17 cellular contexts compared by ENCODE assay signal in the genomic region with DNA sequence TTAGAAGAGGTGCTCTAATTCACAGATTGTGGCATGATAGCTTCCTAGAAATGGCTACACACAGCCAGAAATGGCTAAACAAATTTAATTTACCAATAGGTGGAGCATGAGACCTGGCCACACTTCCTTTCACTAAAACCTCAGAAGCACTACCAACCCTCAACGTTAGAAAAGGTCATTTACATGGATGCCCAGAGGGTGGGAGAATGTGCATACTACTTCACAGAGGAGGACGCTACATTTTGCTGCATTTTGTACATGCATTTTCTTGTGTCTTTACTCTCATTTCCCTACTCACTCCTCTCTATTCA. TPM values are rescaled to one million over a fixed set of nuclear protein-coding genes. Genes with fewer than 3 reads are reported as not detected.
DNase-seq lines count a peak whose midpoint lies in the region; ATAC-seq, FAIRE-seq and TF ChIP-seq lines count a peak whose summit lies in the region.
"Had no signal": no experiment of that assay in that cellular context is flagged by ENCODE, and none has a peak within 500 bp of the region (broad histone marks: within the 10 kb centered on the region; RNA-seq: fewer than 3 reads in every experiment).

No MANE protein-coding gene starts in this region.

- TF ChIP-seq POLR2A in K562 (conservative IDR thresholded peaks at IDR 0.05) = no peak

- DNase-seq in DND-41 (peak; percentile 19), K562 (ENCODE audit: extremely low read depth in 1 of 4, low spot score in 3 of 4) (no peak), HUDEP-2 (lab: John Stamatoyannopoulos, UW; ENCODE audit: unreplicated experiment in 76 of 76) (no peak), iPS-NIHi7 (ENCODE audit: extremely low spot score) (no peak), NCI-H1048 (lab: John Stamatoyannopoulos, UW) (no peak)
- no peak for DNase-seq in stimulated activated CD4-positive, alpha-beta T cell treated with anti-CD3 and anti-CD28 coated beads, Interleukin-4, amount 100 ng/mL, for 1 hour
- DNase-seq: Caco-2, endodermal cell, hippocampal formation, NCI-H1694 treated with DMSO at 0.1 percent for 48 hours had no signal

- no peaks in the 10 kb centered on the region for H3K36me3 ChIP-seq in DND-41 (ENCODE audit: insufficient read depth, low read length)
- H3K36me3 ChIP-seq in Loucy (ENCODE audit: insufficient read depth, low read length) = no peaks in the 10 kb centered on the region
- H3K36me3 ChIP-seq in K562 (ENCODE audit: control insufficient read depth, insufficient read depth, low read length) = no peaks in the 10 kb centered on the region
- H3K36me3 ChIP-seq in muscle layer of duodenum (ENCODE audit: control insufficient read depth in 1 of 2, insufficient read depth in 2 of 2, low read length in 2 of 2) = no peaks in the 10 kb centered on the region
- H3K36me3 ChIP-seq: ascending aorta, suprapubic skin had no signal

- TF ChIP-seq RAD21 in K562 (CRISPR knock-in tag; conservative IDR thresholded peaks at IDR 0.05 in 1 of 2, IDR thresholded peaks at IDR 0.05 in 1 of 2) = no peak

- peak overlapping the region; percentile 59 for H2AFZ ChIP-seq in DND-41 (ENCODE audit: low read depth, low read length)
- peak overlapping the region; percentile 92 for H2AFZ ChIP-seq in Loucy (ENCODE audit: low read length)
- no peak overlapping the region for H2AFZ ChIP-seq in K562 (ENCODE audit: low read depth, low read length)
- H2AFZ ChIP-seq: GM23338 had no signal

- 3% methylated on average over 2 of the region's 2 CpGs for WGBS in K562 (ENCODE audit: insufficient coverage, low coverage, missing lambda C conversion rate)

- POLR2A ChIA-PET in K562 (lab: Yijun Ruan, JAX) = interaction anchor here (1.2 kb wide), 1 partner anchor 11 kb away, joined by 3 read pairs; no protein-coding TSS in a partner anchor

- H3K9me1 ChIP-seq in K562 (ENCODE audit: control insufficient read depth, insufficient read depth, low read length) = no peaks in the 10 kb centered on the region

- BruUV-seq in K562 (replicated peaks; lab: Mats Ljungman, UMichigan) = no TSS peak

- H3F3A ChIP-seq in Loucy (ENCODE audit: low read depth) = no peaks in the 10 kb centered on the region

- peak overlapping the region; percentile 50 for H3K9ac ChIP-seq in DND-41 (ENCODE audit: low read depth, low read length)
- no peak overlapping the region for H3K9ac ChIP-seq in Loucy (ENCODE audit: low read depth, low read length, poor library complexity, severe bottlenecking)
- no peak overlapping the region for H3K9ac ChIP-seq in K562 (ENCODE audit: insufficient read depth in 1 of 2, low read depth in 2 of 2, low read length in 2 of 2)

- H4K20me1 ChIP-seq in DND-41 (ENCODE audit: insufficient read depth, low read length) = no peaks in the 10 kb centered on the region
- H4K20me1 ChIP-seq in Loucy (ENCODE audit: insufficient read depth, low read length, poor library complexity, severe bottlenecking) = no peaks in the 10 kb centered on the region
- no peaks in the 10 kb centered on the region for H4K20me1 ChIP-seq in K562 (replicated peaks; ENCODE audit: control insufficient read depth, insufficient read depth, low read length)

- CTCF ChIA-PET in K562 (lab: Yijun Ruan, JAX; ENCODE audit: low intra/inter-chr PET ratio) = interaction anchor here (1.2 kb wide), 1 partner anchor 129 kb away, joined by 5 read pairs; no protein-coding TSS in a partner anchor

- FAIRE-seq in K562 (lab: Jason Lieb, UNC) = peak; percentile 11
- FAIRE-seq: HTR-8/SVneo had no signal

- H3K9me3 ChIP-seq in DND-41 (ENCODE audit: insufficient read depth, low read length, severe bottlenecking) (peaks cover 6% of the 10 kb centered on the region), Loucy (ENCODE audit: insufficient read depth, low read depth, low read length) (no peaks in the 10 kb centered on the region), K562 (replicated peaks; ENCODE audit: control insufficient read depth, insufficient read depth, low read depth, low read length) (no peaks in the 10 kb centered on the region), muscle layer of duodenum (ENCODE audit: control insufficient read depth in 1 of 2, low read length in 2 of 2) (no peaks in the 10 kb centered on the region)
- H3K9me3 ChIP-seq: ascending aorta, Caco-2, suprapubic skin had no signal

- intact Hi-C loops in K562 (cut with micrococcal nuclease) = no loop called here

- no peaks in the 10 kb centered on the region for H3K27me3 ChIP-seq in DND-41 (ENCODE audit: insufficient read depth, low read length, poor library complexity)
- no peaks in the 10 kb centered on the region for H3K27me3 ChIP-seq in Loucy (ENCODE audit: insufficient read depth, low read length, poor library complexity, severe bottlenecking)
- H3K27me3 ChIP-seq in K562 (ENCODE audit: control insufficient read depth in 2 of 2, insufficient read depth in 2 of 2, low read length in 2 of 2) = no peaks in the 10 kb centered on the region
- H3K27me3 ChIP-seq in muscle layer of duodenum (ENCODE audit: low read depth, low read length) = no peaks in the 10 kb centered on the region
- H3K27me3 ChIP-seq: ascending aorta, suprapubic skin had no signal

- H3K4me3 ChIP-seq in DND-41 (ENCODE audit: low read depth in 1 of 2, low read length in 2 of 2) = no peak overlapping the region; a peak in 1 of 4 replicates
- no peak overlapping the region for H3K4me3 ChIP-seq in Loucy (ENCODE audit: low read length, poor library complexity, severe bottlenecking)
- H3K4me3 ChIP-seq in K562 = no peak overlapping the region
- no peak overlapping the region for H3K4me3 ChIP-seq in muscle layer of duodenum (ENCODE audit: low read depth in 1 of 2, low read length in 2 of 2)
- H3K4me3 ChIP-seq: ascending aorta, GM23338, suprapubic skin had no signal

- H3K27ac ChIP-seq in DND-41 (ENCODE audit: low read length) (peak overlapping the region; percentile 91), K562 (ENCODE audit: extremely low read depth, low read depth, low read length) (no peak overlapping the region), muscle layer of duodenum (ENCODE audit: low read length) (peak overlapping the region; percentile 0)
- H3K27ac ChIP-seq: ascending aorta, suprapubic skin had no signal

- H3K4me1 ChIP-seq in DND-41 (ENCODE audit: insufficient read depth, low read length) (peaks cover 69% of the 10 kb centered on the region), Loucy (ENCODE audit: insufficient read depth, low read length, poor library complexity, severe bottlenecking) (peaks cover 29% of the 10 kb centered on the region), K562 (replicated peaks in 1 of 2; ENCODE audit: control insufficient read depth in 2 of 2, insufficient read depth in 2 of 2, low read length in 2 of 2) (no peaks in the 10 kb centered on the region), muscle layer of duodenum (ENCODE audit: control insufficient read depth in 1 of 2, insufficient read depth in 2 of 2, low read length in 2 of 2) (peaks cover 0 to 9% of the 10 kb centered on the region in 2 donors)
- H3K4me1 ChIP-seq: ascending aorta had no signal

- TF ChIP-seq CTCF in DND-41 (IDR thresholded peaks at IDR 0.05; ENCODE audit: borderline replicate concordance, extremely low read depth, low read length, poor library complexity, severe bottlenecking) = peak; percentile 30
- peak; percentile 61 for TF ChIP-seq CTCF in Loucy (conservative IDR thresholded peaks at IDR 0.05; ENCODE audit: low read length)
- no peak for TF ChIP-seq CTCF in K562 (IDR thresholded peaks at IDR 0.05 in 2 of 3, conservative IDR thresholded peaks at IDR 0.05 in 1 of 3; ENCODE audit: insufficient read depth in 2 of 3, low read depth in 1 of 3, low read length in 3 of 3)

- peak; percentile 6; the same call in 1 of the 3 replicates for ATAC-seq in DND-41 (ENCODE audit: insufficient read depth, low read depth)
- no peak for ATAC-seq in K562
- ATAC-seq: GM23338, Panc1 had no signal

- no peaks in the 10 kb centered on the region for H3K9me2 ChIP-seq in Loucy (replicated peaks; ENCODE audit: low read depth, low read length)

- H3K79me2 ChIP-seq in DND-41 (ENCODE audit: insufficient read depth, low read length) (no peaks in the 10 kb centered on the region), Loucy (ENCODE audit: insufficient read depth, low read length) (no peaks in the 10 kb centered on the region), K562 (ENCODE audit: control insufficient read depth, insufficient read depth, low read length) (no peaks in the 10 kb centered on the region)

- in situ Hi-C loops in K562 (cut with MboI) = no loop called here

- TF ChIP-seq EP300 in K562 (IDR thresholded peaks at IDR 0.05; ENCODE audit: low read length) = no peak

- H3K4me2 ChIP-seq in DND-41 (ENCODE audit: insufficient read depth, low read length) (peak overlapping the region; percentile 48; the same call in 1 of the 2 replicates), Loucy (ENCODE audit: low read depth, low read length, poor library complexity, severe bottlenecking) (peak overlapping the region; percentile 30), K562 (ENCODE audit: insufficient read depth, low read length) (no peak overlapping the region)
- H3K4me2 ChIP-seq: GM23338 had no signal

RNA-seq across cellular contexts. Expression of a gene that starts 40.2 kb away (rescaled TPM):
- not detected in 2 replicates for total RNA-seq in K562 (2011; cell fraction: chromatin; rRNA removed; ENCODE audit: low replicate concordance)
- total RNA-seq in K562 (2011; cell fraction: nucleolus; rRNA removed) = not detected in 2 replicates
- total RNA-seq in K562 (2011; cell fraction: nucleoplasm; rRNA removed) = not detected in 2 replicates
- total RNA-seq in K562 (2014; rRNA removed) = not detected in 2 replicates
- not detected in 2 replicates for total RNA-seq in K562 (2014; rRNA removed; fragmentation: Illumina TruSeq; extraction: Trizol)
- total RNA-seq in K562 (2015; rRNA removed; fragmentation: Illumina TruSeq; extraction: Trizol) = not detected in 2 replicates
- not detected in 2 replicates for total RNA-seq in K562 (2021)
- not detected in 2 replicates for polyA plus RNA-seq in K562 (2011; rRNA removed)
- not detected in 2 replicates for polyA plus RNA-seq in K562 (2011; cell fraction: cytosol; rRNA removed)
- polyA plus RNA-seq in K562 (2011; cell fraction: nucleus; rRNA removed) = not detected in 2 replicates
- polyA plus RNA-seq in K562 (2012) = 0.11 TPM in 1 of 2 replicates, not detected in the other
- polyA plus RNA-seq in K562 (2014; fragmentation: Illumina TruSeq; extraction: Trizol) = not detected in 2 replicates
- polyA plus RNA-seq in K562 (2014; fragmentation: Nextera tagmentation; extraction: Ambion mirVana) = not detected
- polyA plus RNA-seq in K562 (2014; rRNA removed) = 0.11 TPM in 1 of 2 replicates, not detected in the other
- not detected in 2 replicates for polyA minus RNA-seq in K562 (2011; rRNA and poly(A)+ RNA removed)
- not detected in 2 replicates for polyA minus RNA-seq in K562 (2011; cell fraction: cytosol; rRNA and poly(A)+ RNA removed)
- not detected in 2 replicates for polyA minus RNA-seq in K562 (2011; cell fraction: nucleus; rRNA and poly(A)+ RNA removed)
- polyA plus RNA-seq: GM23338 had no signal

RNA-seq across cellular contexts. Expression of a gene that starts 58.1 kb away (rescaled TPM):
- total RNA-seq in K562 (2011; cell fraction: chromatin; rRNA removed; ENCODE audit: low replicate concordance) = not detected in 2 replicates
- not detected in 2 replicates for total RNA-seq in K562 (2011; cell fraction: nucleolus; rRNA removed)
- total RNA-seq in K562 (2011; cell fraction: nucleoplasm; rRNA removed) = not detected in 2 replicates
- total RNA-seq in K562 (2014; rRNA removed) (not detected in 2 replicates), K562 (2014; rRNA removed; fragmentation: Illumina TruSeq; extraction: Trizol) (not detected in 2 replicates), K562 (2015; rRNA removed; fragmentation: Illumina TruSeq; extraction: Trizol) (not detected in 2 replicates), K562 (2021) (not detected in 2 replicates)
- polyA plus RNA-seq in K562 (2011; rRNA removed) (not detected in 2 replicates), K562 (2014; fragmentation: Illumina TruSeq; extraction: Trizol) (not detected in 2 replicates), K562 (2014; fragmentation: Nextera tagmentation; extraction: Ambion mirVana) (not detected), K562 (2014; rRNA removed) (not detected in 2 replicates)
- polyA plus RNA-seq in K562 (2011; cell fraction: cytosol; rRNA removed) = not detected in 2 replicates
- not detected in 2 replicates for polyA plus RNA-seq in K562 (2011; cell fraction: nucleus; rRNA removed)
- polyA plus RNA-seq in K562 (2012) = 0.03 TPM in 1 of 2 replicates, not detected in the other
- not detected in 2 replicates for polyA minus RNA-seq in K562 (2011; rRNA and poly(A)+ RNA removed)
- polyA minus RNA-seq in K562 (2011; cell fraction: cytosol; rRNA and poly(A)+ RNA removed) = not detected in 2 replicates
- not detected in 2 replicates for polyA minus RNA-seq in K562 (2011; cell fraction: nucleus; rRNA and poly(A)+ RNA removed)
- total RNA-seq: ascending aorta, endodermal cell had no signal
- polyA plus RNA-seq: GM23338 had no signal

Comparison
In these comparisons a context has a peak if more than half of its experiments do, and no peak if none do; other contexts are left out.
1. CTCF ChIP-seq: peak in DND-41 (single experiment) and Loucy (single experiment); none in K562 (0 of 3).